14 cellular contexts compared by ENCODE assay signal in the genomic region with DNA sequence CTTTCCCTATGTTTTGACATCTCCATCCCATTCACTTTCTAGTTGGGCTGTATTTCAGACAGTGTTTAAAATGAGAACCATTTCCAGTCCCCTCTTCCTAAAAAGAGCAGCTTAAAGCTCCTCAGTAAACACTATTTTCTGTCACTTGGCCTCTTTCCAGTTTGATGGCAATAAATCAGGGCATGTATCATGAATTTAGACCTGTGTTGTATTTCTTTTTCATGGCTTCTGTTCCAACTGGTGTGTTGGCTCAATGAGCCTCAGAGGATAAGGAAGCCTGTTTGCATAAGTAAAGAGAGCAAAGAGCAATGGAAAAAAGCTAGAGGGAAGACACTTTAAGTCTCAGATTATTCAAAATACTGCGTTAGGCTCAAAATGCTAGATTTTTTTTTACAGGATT. TPM values are rescaled to one million over a fixed set of nuclear protein-coding genes. Genes with fewer than 3 reads are reported as not detected.
DNase-seq lines count a peak whose midpoint lies in the region; ATAC-seq and TF ChIP-seq lines count a peak whose summit lies in the region.
"Had no signal": no experiment of that assay in that cellular context is flagged by ENCODE, and none has a peak within 500 bp of the region (broad histone marks: within the 10 kb centered on the region; RNA-seq: fewer than 3 reads in every experiment).

No MANE protein-coding gene starts in this region.

- H3K27ac ChIP-seq in fibroblast of lung (ENCODE audit: insufficient read depth, low read length), result no peak overlapping the region
- peak overlapping the region; percentile 92 for H3K27ac ChIP-seq in stomach smooth muscle (ENCODE audit: low read length)
- H3K27ac ChIP-seq in left lung, result no peak overlapping the region

- H2AFZ ChIP-seq in fibroblast of lung (ENCODE audit: low read length), result no peak overlapping the region

- H3K4me3 ChIP-seq in fibroblast of lung (replicated peaks in 1 of 4; ENCODE audit: control extremely low read depth in 1 of 4, insufficient read depth in 1 of 4, low read depth in 3 of 4, low read length in 4 of 4) (peak overlapping the region in 3 of 4 experiments; percentile 16 to 77 (median 72)), stomach smooth muscle (ENCODE audit: low read length in 2 of 2) (peak overlapping the region in 1 of 2 donors; percentile 40), left lung (no peak overlapping the region)

- intact Hi-C loops in left lung (cut with DNase I), result loop anchor here in 1 of 2 donors (10.0 kb wide), 1 partner anchor 351 kb away; no protein-coding TSS in a partner anchor

- no peaks in the 10 kb centered on the region for H4K20me1 ChIP-seq in fibroblast of lung (ENCODE audit: control insufficient read depth, extremely low read depth, insufficient read depth, low read length)

- no peaks in the 10 kb centered on the region for H3K27me3 ChIP-seq in fibroblast of lung (ENCODE audit: control insufficient read depth, insufficient read depth, low read length)
- H3K27me3 ChIP-seq in stomach smooth muscle (ENCODE audit: control insufficient read depth in 1 of 2, insufficient read depth in 2 of 2, low read length in 2 of 2), result no peaks in the 10 kb centered on the region
- no peaks in the 10 kb centered on the region for H3K27me3 ChIP-seq in left lung
- H3K27me3 ChIP-seq: BE2C had no signal

- H3K9ac ChIP-seq in fibroblast of lung (ENCODE audit: insufficient read depth, low read length), result no peak overlapping the region
- H3K9ac ChIP-seq in stomach smooth muscle (ENCODE audit: low read length in 2 of 2), result no peak overlapping the region

- H3K36me3 ChIP-seq in fibroblast of lung (ENCODE audit: control insufficient read depth, insufficient read depth, low read length) (peaks cover 4% of the 10 kb centered on the region), stomach smooth muscle (ENCODE audit: control insufficient read depth in 2 of 2, insufficient read depth in 2 of 2, low read length in 2 of 2) (peaks cover 0 to under 1% of the 10 kb centered on the region in 2 donors), left lung (no peaks in the 10 kb centered on the region)
- H3K36me3 ChIP-seq: BE2C had no signal

- no peak for TF ChIP-seq CTCF in fibroblast of lung (conservative IDR thresholded peaks at IDR 0.05 in 1 of 2, IDR thresholded peaks at IDR 0.05 in 1 of 2; ENCODE audit: low read depth in 1 of 2, low read length in 2 of 2)
- no peak for TF ChIP-seq CTCF in left lung (IDR thresholded peaks at IDR 0.05)

- TF ChIP-seq POLR2A in GM18505 (IDR thresholded peaks at IDR 0.05; ENCODE audit: borderline replicate concordance, extremely low read depth, insufficient read depth, insufficient read length), result no peak

- peak overlapping the region; percentile 49 for H3K4me2 ChIP-seq in fibroblast of lung (ENCODE audit: extremely low read depth, insufficient read depth, low read length)

- H3K4me1 ChIP-seq in fibroblast of lung (ENCODE audit: control insufficient read depth, extremely low read depth, insufficient read depth, low read length), result peaks cover 24% of the 10 kb centered on the region
- H3K4me1 ChIP-seq in stomach smooth muscle (ENCODE audit: control insufficient read depth, insufficient read depth, low read length), result peaks cover 63% of the 10 kb centered on the region
- H3K4me1 ChIP-seq in left lung, result peaks cover 0 to 11% of the 10 kb centered on the region in 2 donors

- DNase-seq in NCI-H2227 (lab: John Stamatoyannopoulos, UW; ENCODE audit: unreplicated experiment), result peak; percentile 8
- DNase-seq in NCI-H2227 treated with DMSO at 0.1 percent for 48 hours (lab: John Stamatoyannopoulos, UW), result no peak
- DNase-seq in NCI-H446 (lab: John Stamatoyannopoulos, UW), result peak; percentile 58 to 90
- DNase-seq in fibroblast of lung (ENCODE audit: low read depth in 2 of 2), result peak in 1 of 2 donors; percentile 85
- DNase-seq in left lung, result no peak
- DNase-seq in activated T-cell treated with anti-CD3 and anti-CD28 coated beads, Interleukin-2, amount 50 U/mL, for 1 hour, result no peak
- DNase-seq: activated naive CD8-positive, alpha-beta T cell treated with anti-CD3 and anti-CD28 coated beads, Interleukin-2, amount 50 U/mL, for 24 hours; BE2C; effector CD4-positive, alpha-beta T cell; naive thymus-derived CD8-positive, alpha-beta T cell; stimulated activated naive CD4-positive, alpha-beta T cell had no signal

- H3K79me2 ChIP-seq in fibroblast of lung (ENCODE audit: control insufficient read depth, insufficient read depth, low read length), result peaks cover 78% of the 10 kb centered on the region

- ATAC-seq in left lung (no peak), GM18505 (IDR thresholded peaks at IDR 0.05; ENCODE audit: unreplicated experiment) (no peak)
- ATAC-seq: activated naive CD8-positive, alpha-beta T cell treated with anti-CD3 and anti-CD28 coated beads, Interleukin-2, amount 50 U/mL, for 24 hours; naive thymus-derived CD8-positive, alpha-beta T cell had no signal

- H3K9me3 ChIP-seq in fibroblast of lung (ENCODE audit: control insufficient read depth, insufficient read depth, low read depth, low read length) (no peaks in the 10 kb centered on the region), stomach smooth muscle (ENCODE audit: control insufficient read depth in 2 of 2, low read length in 2 of 2) (no peaks in the 10 kb centered on the region), left lung (no peaks in the 10 kb centered on the region)
- H3K9me3 ChIP-seq: BE2C had no signal

RNA-seq across cellular contexts. Expression of gene CCDC80, which starts 7.2 kb away (rescaled TPM):
- total RNA-seq in fibroblast of lung, result 153 and 366 TPM in 2 replicates
- polyA plus RNA-seq in fibroblast of lung, result 131 and 526 TPM in 2 replicates
- polyA plus RNA-seq in fibroblast of lung (2012), result 362 and 1,849 TPM in 2 replicates
- polyA minus RNA-seq in fibroblast of lung (ENCODE audit: low replicate concordance), result 162 and 660 TPM in 2 replicates
- 100 to 1,000 TPM; 154 to 247 TPM for total RNA-seq in left lung
- total RNA-seq: activated CD8-positive, alpha-beta memory T cell treated with anti-CD3 and anti-CD28 coated beads for 36 hours; naive thymus-derived CD8-positive, alpha-beta T cell had no signal

Comparison
In these comparisons a context has a peak if more than half of its experiments do, and no peak if none do; other contexts are left out.
1. DNase-seq: peak in NCI-H2227 (single experiment) and NCI-H446 (2 of 2); none in NCI-H2227 treated with DMSO at 0.1 percent for 48 hours (single experiment), left lung (0 of 2) and activated T-cell treated with anti-CD3 and anti-CD28 coated beads, Interleukin-2, amount 50 U/mL, for 1 hour (single experiment).
2. H3K4me3 ChIP-seq: peak in fibroblast of lung (3 of 4); none in left lung (0 of 2).